In the genomic region with DNA sequence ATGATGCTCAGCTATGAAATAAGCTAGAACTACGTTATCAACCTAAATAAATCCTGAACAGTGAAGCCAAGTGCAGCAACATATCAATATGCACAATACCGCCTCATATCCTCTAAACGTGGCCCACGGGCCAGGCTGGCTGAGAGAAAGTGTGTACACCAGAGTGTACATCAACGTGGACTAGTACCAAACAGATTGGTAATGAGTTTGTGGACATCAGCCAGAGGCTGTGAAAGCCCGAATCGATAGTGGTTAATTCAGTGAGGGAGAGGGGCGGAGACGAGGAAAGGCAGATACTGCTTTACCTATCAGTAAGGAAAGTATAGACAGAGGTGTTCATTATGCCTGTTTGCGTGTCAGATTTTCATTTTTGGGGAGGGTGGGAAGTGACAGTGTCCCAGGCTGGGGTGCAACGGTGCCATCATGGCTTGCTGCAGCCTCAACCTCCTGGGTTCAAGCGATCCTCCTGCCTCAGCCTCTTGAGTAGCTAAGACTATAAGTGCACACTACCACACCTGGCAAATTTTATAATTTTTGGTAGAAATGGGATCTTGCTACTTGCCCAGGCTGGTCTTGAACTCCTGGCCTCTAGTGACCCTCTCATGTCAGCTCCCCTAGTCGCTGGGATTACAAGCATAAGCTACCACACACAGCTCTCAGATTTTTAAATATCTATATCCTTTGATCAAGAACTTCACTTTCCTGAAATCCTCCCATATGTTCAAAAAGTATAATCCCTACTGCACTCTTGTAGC, we compare ENCODE assay signal across 19 cellular contexts. TPM values are rescaled to one million over a fixed set of nuclear protein-coding genes. Genes with fewer than 3 reads are reported as not detected.
A peak's percentile ranks its signal among the peaks of the same experiment; 100 is the strongest.
DNase-seq lines count a peak whose midpoint lies in the region; ATAC-seq and TF ChIP-seq lines count a peak whose summit lies in the region.
"Had no signal": no experiment of that assay in that cellular context is flagged by ENCODE, and none has a peak within 500 bp of the region (broad histone marks: within the 10 kb centered on the region; RNA-seq: fewer than 3 reads in every experiment).

No MANE protein-coding gene starts in this region.

- H3K27me3 ChIP-seq in right atrium auricular region (no peaks in the 10 kb centered on the region), smooth muscle cell (ENCODE audit: low read depth) (no peaks in the 10 kb centered on the region)
- H3K27me3 ChIP-seq: SJCRH30 had no signal

- H4K20me1 ChIP-seq in smooth muscle cell (ENCODE audit: low read depth), result no peaks in the 10 kb centered on the region

- no peaks in the 10 kb centered on the region for H3K9me3 ChIP-seq in right atrium auricular region
- H3K9me3 ChIP-seq in smooth muscle cell (replicated peaks; ENCODE audit: low read depth), result no peaks in the 10 kb centered on the region
- H3K9me3 ChIP-seq: SJCRH30 had no signal

- no peak overlapping the region for H3K4me3 Mint-ChIP-seq in glutamatergic neuron (ENCODE audit: unreplicated experiment)

- H3K27ac ChIP-seq in right atrium auricular region, result no peak overlapping the region
- H3K27ac ChIP-seq in smooth muscle cell (ENCODE audit: low read depth), result peak overlapping the region; percentile 27
- H3K27ac ChIP-seq: SJCRH30 had no signal

- 97% methylated on average over 13 of the region's 13 CpGs for WGBS in smooth muscle cell (ENCODE audit: low lambda C conversion rate)

- no peak overlapping the region for H3K9ac ChIP-seq in smooth muscle cell (ENCODE audit: low read depth)

- H3K4me3 ChIP-seq in right atrium auricular region (no peak overlapping the region), smooth muscle cell (no peak overlapping the region)
- H3K4me3 ChIP-seq: SJCRH30 had no signal

- H3F3A ChIP-seq in smooth muscle cell (ENCODE audit: low read depth), result peaks cover 4% of the 10 kb centered on the region

- no peaks in the 10 kb centered on the region for H3K27me3 Mint-ChIP-seq in glutamatergic neuron (ENCODE audit: unreplicated experiment)

- TF ChIP-seq CTCF in right atrium auricular region (IDR thresholded peaks at IDR 0.05) (no peak), glutamatergic neuron (IDR thresholded peaks at IDR 0.05; ENCODE audit: partially characterized antibody, unreplicated experiment) (no peak), smooth muscle cell (IDR thresholded peaks at IDR 0.05; ENCODE audit: borderline replicate concordance, insufficient read depth, poor library complexity, severe bottlenecking) (no peak)

- peak overlapping the region; percentile 13 for H3K27ac Mint-ChIP-seq in glutamatergic neuron (ENCODE audit: unreplicated experiment)

- intact Hi-C loops in Right ventricle myocardium inferior (cut with DNase I), result no loop called here

- H3K4me1 Mint-ChIP-seq in glutamatergic neuron (ENCODE audit: low read depth, unreplicated experiment), result peaks cover 13% of the 10 kb centered on the region

- DNase-seq in Right ventricle myocardium inferior (ENCODE audit: missing footprints) (no peak), right atrium auricular region (ENCODE audit: low spot score) (no peak), glutamatergic neuron (no peak), smooth muscle cell (lab: John Stamatoyannopoulos, UW; ENCODE audit: unreplicated experiment) (no peak), T-helper 2 cell (no peak), H4 (ENCODE audit: low spot score) (no peak)
- DNase-seq: activated CD4-positive, alpha-beta T cell treated with anti-CD3 and anti-CD28 coated beads for 4 hours; activated gamma-delta T cell; hypothalamus; kidney glomerular epithelial cell; NCI-H2081; NCI-H446 treated with DMSO at 0.1 percent for 48 hours; SJCRH30; stimulated activated naive CD8-positive, alpha-beta T cell treated with anti-CD3 and anti-CD28 coated beads, Interleukin-15, Interleukin-2, amounts not matched to agents 100 U/mL and 50 U/mL, for 24 hours; T-helper 9 cell; trophoblast cell had no signal

- ATAC-seq in Right ventricle myocardium inferior (peak; percentile 20), HG03571 (IDR thresholded peaks at IDR 0.05; ENCODE audit: unreplicated experiment) (no peak)
- ATAC-seq: sciatic nerve; stimulated activated naive CD8-positive, alpha-beta T cell treated with anti-CD3 and anti-CD28 coated beads, Interleukin-15, Interleukin-2, amounts not matched to agents 100 U/mL and 50 U/mL, for 24 hours had no signal

- peaks cover 0 to 8% of the 10 kb centered on the region in 2 donors for H3K4me1 ChIP-seq in right atrium auricular region
- no peaks in the 10 kb centered on the region for H3K4me1 ChIP-seq in smooth muscle cell (ENCODE audit: low read depth)
- H3K4me1 ChIP-seq: SJCRH30 had no signal

- peaks cover 9% of the 10 kb centered on the region for H3K9me3 Mint-ChIP-seq in glutamatergic neuron (ENCODE audit: unreplicated experiment)

- no peak overlapping the region for H3K4me2 ChIP-seq in smooth muscle cell

- no peak overlapping the region for H2AFZ ChIP-seq in smooth muscle cell (ENCODE audit: low read depth)

- H3K36me3 Mint-ChIP-seq in glutamatergic neuron (ENCODE audit: unreplicated experiment), result peaks cover 5% of the 10 kb centered on the region

- no peaks in the 10 kb centered on the region for H3K79me2 ChIP-seq in smooth muscle cell (ENCODE audit: low read depth)

- peaks cover 33% of the 10 kb centered on the region for H3K36me3 ChIP-seq in right atrium auricular region
- no peaks in the 10 kb centered on the region for H3K36me3 ChIP-seq in smooth muscle cell (ENCODE audit: low read depth)

TF ChIP-seq in PFSK-1, 5 proteins besides CTCF, POLR2A, EP300 and RAD21:
- no peak for TF ChIP-seq SIN3A (IDR thresholded peaks at IDR 0.05; ENCODE audit: borderline replicate concordance, insufficient read depth, low read length)
- no peak for TF ChIP-seq FOXP2 (optimal IDR thresholded peaks at IDR 0.05; ENCODE audit: borderline replicate concordance, extremely low read depth, extremely low read length, insufficient read depth)
- peak; percentile 46; the same call in 1 of the 2 replicates for TF ChIP-seq POLR2AphosphoS5 (IDR thresholded peaks at IDR 0.05; ENCODE audit: low read depth, low read length)
- TF ChIP-seq, protein P1, sequence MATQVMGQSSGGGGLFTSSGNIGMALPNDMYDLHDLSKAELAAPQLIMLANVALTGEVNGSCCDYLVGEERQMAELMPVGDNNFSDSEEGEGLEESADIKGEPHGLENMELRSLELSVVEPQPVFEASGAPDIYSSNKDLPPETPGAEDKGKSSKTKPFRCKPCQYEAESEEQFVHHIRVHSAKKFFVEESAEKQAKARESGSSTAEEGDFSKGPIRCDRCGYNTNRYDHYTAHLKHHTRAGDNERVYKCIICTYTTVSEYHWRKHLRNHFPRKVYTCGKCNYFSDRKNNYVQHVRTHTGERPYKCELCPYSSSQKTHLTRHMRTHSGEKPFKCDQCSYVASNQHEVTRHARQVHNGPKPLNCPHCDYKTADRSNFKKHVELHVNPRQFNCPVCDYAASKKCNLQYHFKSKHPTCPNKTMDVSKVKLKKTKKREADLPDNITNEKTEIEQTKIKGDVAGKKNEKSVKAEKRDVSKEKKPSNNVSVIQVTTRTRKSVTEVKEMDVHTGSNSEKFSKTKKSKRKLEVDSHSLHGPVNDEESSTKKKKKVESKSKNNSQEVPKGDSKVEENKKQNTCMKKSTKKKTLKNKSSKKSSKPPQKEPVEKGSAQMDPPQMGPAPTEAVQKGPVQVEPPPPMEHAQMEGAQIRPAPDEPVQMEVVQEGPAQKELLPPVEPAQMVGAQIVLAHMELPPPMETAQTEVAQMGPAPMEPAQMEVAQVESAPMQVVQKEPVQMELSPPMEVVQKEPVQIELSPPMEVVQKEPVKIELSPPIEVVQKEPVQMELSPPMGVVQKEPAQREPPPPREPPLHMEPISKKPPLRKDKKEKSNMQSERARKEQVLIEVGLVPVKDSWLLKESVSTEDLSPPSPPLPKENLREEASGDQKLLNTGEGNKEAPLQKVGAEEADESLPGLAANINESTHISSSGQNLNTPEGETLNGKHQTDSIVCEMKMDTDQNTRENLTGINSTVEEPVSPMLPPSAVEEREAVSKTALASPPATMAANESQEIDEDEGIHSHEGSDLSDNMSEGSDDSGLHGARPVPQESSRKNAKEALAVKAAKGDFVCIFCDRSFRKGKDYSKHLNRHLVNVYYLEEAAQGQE (IDR thresholded peaks at IDR 0.05; ENCODE audit: insufficient read depth in 1 of 2, low read depth in 2 of 2, low read length in 2 of 2), result no peak

RNA-seq across cellular contexts. Expression of a gene that starts 50.1 kb away (rescaled TPM):
- total RNA-seq in Right ventricle myocardium inferior, result 34.4 TPM
- total RNA-seq in right atrium auricular region, result 10 to 100 TPM; 30.4 to 30.9 TPM
- 54.5 TPM for polyA plus RNA-seq in PFSK-1 (2012; ENCODE audit: insufficient read length, low read depth)
- total RNA-seq in glutamatergic neuron (ENCODE audit: unreplicated experiment), result 93.7 TPM
- total RNA-seq in smooth muscle cell, result 24.6 and 36.8 TPM in 2 replicates
- polyA plus RNA-seq in smooth muscle cell, result 22.1 and 27.8 TPM in 2 replicates
- total RNA-seq in H4 (2014; rRNA removed; shearing (Covaris generic)), result 50.9 and 54.2 TPM in 2 replicates
